In the genomic region with DNA sequence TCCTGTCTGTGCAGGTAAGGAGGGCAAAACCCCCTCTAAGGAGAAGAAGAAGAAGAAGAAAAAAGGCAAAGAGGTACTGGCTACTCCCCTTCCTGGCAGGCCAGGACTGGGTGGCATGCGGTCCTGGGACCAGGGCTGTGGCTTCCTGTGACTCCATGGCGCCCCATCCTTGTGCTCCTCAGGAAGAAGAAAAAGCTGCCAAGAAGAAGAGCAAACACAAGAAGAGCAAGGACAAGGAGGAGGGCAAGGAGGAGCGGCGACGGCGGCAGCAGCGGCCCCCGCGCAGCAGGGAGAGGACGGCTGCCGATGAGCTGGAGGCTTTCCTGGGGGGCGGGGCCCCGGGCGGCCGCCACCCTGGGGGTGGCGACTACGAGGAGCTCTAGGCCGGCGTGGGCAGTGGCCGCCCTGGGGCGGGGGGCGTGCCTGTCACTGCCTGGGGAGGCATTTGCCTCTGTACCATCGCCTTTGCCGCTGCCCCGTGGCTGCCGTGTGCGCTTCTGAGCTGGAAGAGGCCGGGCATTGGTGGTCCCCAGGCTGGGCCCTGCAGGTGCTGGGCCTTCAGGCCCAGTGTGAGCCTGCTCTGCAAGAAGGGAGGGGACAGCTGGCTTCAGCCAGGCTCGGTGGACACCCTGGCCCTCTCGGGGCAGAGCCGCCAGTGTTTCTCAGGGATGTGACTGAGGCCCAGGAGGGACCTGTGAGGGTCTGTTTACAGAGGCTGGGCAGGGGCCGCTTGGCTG, we compare ENCODE assay signal across 1 cellular context.
A peak's percentile ranks its signal among the peaks of the same experiment; 100 is the strongest.
TF ChIP-seq lines count a peak whose summit lies in the region.

No MANE protein-coding gene starts in this region.

TF ChIP-seq in K562, 482 proteins besides CTCF, POLR2A, EP300 and RAD21 (continues in another document):
- TF ChIP-seq TBL1XR1 (IDR thresholded peaks at IDR 0.05; ENCODE audit: low read length in 2 of 2) (no peak), PPARD (CRISPR knock-in tag; IDR thresholded peaks at IDR 0.05) (no peak), IRF2 (CRISPR knock-in tag; IDR thresholded peaks at IDR 0.05) (no peak), ZBTB7A (IDR thresholded peaks at IDR 0.05; ENCODE audit: borderline replicate concordance, control insufficient read depth, low read depth, low read length) (no peak), CHCHD3 (CRISPR knock-in tag; IDR thresholded peaks at IDR 0.05) (no peak), ZKSCAN8 (CRISPR knock-in tag; IDR thresholded peaks at IDR 0.05) (no peak), RBM22 (IDR thresholded peaks at IDR 0.05; ENCODE audit: low read depth, low read length, poor library complexity, severe bottlenecking) (peak; percentile 89), ZNF311 (CRISPR knock-in tag; IDR thresholded peaks at IDR 0.05) (no peak), POLR2G (IDR thresholded peaks at IDR 0.05; ENCODE audit: low read depth, low read length) (peak; percentile 75), POLR2AphosphoS2 (IDR thresholded peaks at IDR 0.05; ENCODE audit: low read length) (no peak), SP1 (CRISPR knock-in tag; IDR thresholded peaks at IDR 0.05) (no peak; the same call in 1 of the 2 replicates), SIN3A (IDR thresholded peaks at IDR 0.05; ENCODE audit: borderline replicate concordance in 2 of 2, control insufficient read depth in 1 of 2, low read depth in 2 of 2, low read length in 2 of 2) (no peak), TGIF2 (CRISPR knock-in tag; IDR thresholded peaks at IDR 0.05) (no peak), HMGN3 (IDR thresholded peaks at IDR 0.05; ENCODE audit: borderline replicate concordance, extremely low read depth, insufficient read length, low read depth, low read length) (peak; percentile 71), ZNF507 (tag; conservative IDR thresholded peaks at IDR 0.05) (no peak), POLR2B (IDR thresholded peaks at IDR 0.05; ENCODE audit: low read depth, partially characterized antibody) (peak; percentile 37), KDM4B (IDR thresholded peaks at IDR 0.05; ENCODE audit: borderline replicate concordance in 2 of 2, low read depth in 1 of 2) (no peak), ZNF165 (CRISPR knock-in tag; IDR thresholded peaks at IDR 0.05; ENCODE audit: borderline replicate concordance) (no peak), MXI1 (IDR thresholded peaks at IDR 0.05; ENCODE audit: low read depth, low read length) (no peak), HDAC1 (IDR thresholded peaks at IDR 0.05) (0 out of 4 replicates have a peak, but pooled peaks of 1 of the 2 experiments have one; percentile 24), PURB (CRISPR knock-in tag; IDR thresholded peaks at IDR 0.05; ENCODE audit: low read depth) (no peak), ZNF12 (CRISPR knock-in tag; IDR thresholded peaks at IDR 0.05) (no peak), CHD4 (IDR thresholded peaks at IDR 0.05; ENCODE audit: insufficient read depth, insufficient replicate concordance, low read depth, low read length, poor library complexity, severe bottlenecking) (no peak), HIVEP1 (CRISPR knock-in tag; IDR thresholded peaks at IDR 0.05) (no peak), ZNF57 (CRISPR knock-in tag; IDR thresholded peaks at IDR 0.05) (no peak), ZNF436 (CRISPR knock-in tag; IDR thresholded peaks at IDR 0.05) (no peak), NELFE (IDR thresholded peaks at IDR 0.05; ENCODE audit: insufficient read depth, insufficient read length) (no peak), ZNF143 (CRISPR knock-in tag; IDR thresholded peaks at IDR 0.05) (no peak)
- TF ChIP-seq, protein P1, sequence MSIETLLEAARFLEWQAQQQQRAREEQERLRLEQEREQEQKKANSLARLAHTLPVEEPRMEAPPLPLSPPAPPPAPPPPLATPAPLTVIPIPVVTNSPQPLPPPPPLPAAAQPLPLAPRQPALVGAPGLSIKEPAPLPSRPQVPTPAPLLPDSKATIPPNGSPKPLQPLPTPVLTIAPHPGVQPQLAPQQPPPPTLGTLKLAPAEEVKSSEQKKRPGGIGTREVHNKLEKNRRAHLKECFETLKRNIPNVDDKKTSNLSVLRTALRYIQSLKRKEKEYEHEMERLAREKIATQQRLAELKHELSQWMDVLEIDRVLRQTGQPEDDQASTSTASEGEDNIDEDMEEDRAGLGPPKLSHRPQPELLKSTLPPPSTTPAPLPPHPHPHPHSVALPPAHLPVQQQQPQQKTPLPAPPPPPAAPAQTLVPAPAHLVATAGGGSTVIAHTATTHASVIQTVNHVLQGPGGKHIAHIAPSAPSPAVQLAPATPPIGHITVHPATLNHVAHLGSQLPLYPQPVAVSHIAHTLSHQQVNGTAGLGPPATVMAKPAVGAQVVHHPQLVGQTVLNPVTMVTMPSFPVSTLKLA (conservative IDR thresholded peaks at IDR 0.05) = 0 out of 4 replicates have a peak, but pooled peaks of 1 of the 2 experiments have one; percentile 37
- TF ChIP-seq, protein P2, sequence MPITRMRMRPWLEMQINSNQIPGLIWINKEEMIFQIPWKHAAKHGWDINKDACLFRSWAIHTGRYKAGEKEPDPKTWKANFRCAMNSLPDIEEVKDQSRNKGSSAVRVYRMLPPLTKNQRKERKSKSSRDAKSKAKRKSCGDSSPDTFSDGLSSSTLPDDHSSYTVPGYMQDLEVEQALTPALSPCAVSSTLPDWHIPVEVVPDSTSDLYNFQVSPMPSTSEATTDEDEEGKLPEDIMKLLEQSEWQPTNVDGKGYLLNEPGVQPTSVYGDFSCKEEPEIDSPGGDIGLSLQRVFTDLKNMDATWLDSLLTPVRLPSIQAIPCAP (CRISPR knock-in tag; IDR thresholded peaks at IDR 0.05; ENCODE audit: borderline replicate concordance) = no peak
- TF ChIP-seq, protein P3, sequence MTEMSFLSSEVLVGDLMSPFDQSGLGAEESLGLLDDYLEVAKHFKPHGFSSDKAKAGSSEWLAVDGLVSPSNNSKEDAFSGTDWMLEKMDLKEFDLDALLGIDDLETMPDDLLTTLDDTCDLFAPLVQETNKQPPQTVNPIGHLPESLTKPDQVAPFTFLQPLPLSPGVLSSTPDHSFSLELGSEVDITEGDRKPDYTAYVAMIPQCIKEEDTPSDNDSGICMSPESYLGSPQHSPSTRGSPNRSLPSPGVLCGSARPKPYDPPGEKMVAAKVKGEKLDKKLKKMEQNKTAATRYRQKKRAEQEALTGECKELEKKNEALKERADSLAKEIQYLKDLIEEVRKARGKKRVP (CRISPR knock-in tag; IDR thresholded peaks at IDR 0.05) = no peak
- TF ChIP-seq, protein P4, sequence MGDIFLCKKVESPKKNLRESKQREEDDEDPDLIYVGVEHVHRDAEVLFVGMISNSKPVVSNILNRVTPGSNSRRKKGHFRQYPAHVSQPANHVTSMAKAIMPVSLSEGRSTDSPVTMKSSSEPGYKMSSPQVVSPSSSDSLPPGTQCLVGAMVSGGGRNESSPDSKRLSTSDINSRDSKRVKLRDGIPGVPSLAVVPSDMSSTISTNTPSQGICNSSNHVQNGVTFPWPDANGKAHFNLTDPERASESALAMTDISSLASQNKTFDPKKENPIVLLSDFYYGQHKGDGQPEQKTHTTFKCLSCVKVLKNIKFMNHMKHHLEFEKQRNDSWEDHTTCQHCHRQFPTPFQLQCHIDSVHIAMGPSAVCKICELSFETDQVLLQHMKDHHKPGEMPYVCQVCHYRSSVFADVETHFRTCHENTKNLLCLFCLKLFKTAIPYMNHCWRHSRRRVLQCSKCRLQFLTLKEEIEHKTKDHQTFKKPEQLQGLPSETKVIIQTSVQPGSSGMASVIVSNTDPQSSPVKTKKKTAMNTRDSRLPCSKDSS (IDR thresholded peaks at IDR 0.05; ENCODE audit: low read depth, partially characterized antibody) = no peak
- TF ChIP-seq, protein P5, sequence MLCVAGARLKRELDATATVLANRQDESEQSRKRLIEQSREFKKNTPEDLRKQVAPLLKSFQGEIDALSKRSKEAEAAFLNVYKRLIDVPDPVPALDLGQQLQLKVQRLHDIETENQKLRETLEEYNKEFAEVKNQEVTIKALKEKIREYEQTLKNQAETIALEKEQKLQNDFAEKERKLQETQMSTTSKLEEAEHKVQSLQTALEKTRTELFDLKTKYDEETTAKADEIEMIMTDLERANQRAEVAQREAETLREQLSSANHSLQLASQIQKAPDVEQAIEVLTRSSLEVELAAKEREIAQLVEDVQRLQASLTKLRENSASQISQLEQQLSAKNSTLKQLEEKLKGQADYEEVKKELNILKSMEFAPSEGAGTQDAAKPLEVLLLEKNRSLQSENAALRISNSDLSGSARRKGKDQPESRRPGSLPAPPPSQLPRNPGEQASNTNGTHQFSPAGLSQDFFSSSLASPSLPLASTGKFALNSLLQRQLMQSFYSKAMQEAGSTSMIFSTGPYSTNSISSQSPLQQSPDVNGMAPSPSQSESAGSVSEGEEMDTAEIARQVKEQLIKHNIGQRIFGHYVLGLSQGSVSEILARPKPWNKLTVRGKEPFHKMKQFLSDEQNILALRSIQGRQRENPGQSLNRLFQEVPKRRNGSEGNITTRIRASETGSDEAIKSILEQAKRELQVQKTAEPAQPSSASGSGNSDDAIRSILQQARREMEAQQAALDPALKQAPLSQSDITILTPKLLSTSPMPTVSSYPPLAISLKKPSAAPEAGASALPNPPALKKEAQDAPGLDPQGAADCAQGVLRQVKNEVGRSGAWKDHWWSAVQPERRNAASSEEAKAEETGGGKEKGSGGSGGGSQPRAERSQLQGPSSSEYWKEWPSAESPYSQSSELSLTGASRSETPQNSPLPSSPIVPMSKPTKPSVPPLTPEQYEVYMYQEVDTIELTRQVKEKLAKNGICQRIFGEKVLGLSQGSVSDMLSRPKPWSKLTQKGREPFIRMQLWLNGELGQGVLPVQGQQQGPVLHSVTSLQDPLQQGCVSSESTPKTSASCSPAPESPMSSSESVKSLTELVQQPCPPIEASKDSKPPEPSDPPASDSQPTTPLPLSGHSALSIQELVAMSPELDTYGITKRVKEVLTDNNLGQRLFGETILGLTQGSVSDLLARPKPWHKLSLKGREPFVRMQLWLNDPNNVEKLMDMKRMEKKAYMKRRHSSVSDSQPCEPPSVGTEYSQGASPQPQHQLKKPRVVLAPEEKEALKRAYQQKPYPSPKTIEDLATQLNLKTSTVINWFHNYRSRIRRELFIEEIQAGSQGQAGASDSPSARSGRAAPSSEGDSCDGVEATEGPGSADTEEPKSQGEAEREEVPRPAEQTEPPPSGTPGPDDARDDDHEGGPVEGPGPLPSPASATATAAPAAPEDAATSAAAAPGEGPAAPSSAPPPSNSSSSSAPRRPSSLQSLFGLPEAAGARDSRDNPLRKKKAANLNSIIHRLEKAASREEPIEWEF (CRISPR knock-in tag; IDR thresholded peaks at IDR 0.05) = no peak
- TF ChIP-seq, protein P6, sequence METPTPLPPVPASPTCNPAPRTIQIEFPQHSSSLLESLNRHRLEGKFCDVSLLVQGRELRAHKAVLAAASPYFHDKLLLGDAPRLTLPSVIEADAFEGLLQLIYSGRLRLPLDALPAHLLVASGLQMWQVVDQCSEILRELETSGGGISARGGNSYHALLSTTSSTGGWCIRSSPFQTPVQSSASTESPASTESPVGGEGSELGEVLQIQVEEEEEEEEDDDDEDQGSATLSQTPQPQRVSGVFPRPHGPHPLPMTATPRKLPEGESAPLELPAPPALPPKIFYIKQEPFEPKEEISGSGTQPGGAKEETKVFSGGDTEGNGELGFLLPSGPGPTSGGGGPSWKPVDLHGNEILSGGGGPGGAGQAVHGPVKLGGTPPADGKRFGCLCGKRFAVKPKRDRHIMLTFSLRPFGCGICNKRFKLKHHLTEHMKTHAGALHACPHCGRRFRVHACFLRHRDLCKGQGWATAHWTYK (CRISPR knock-in tag; IDR thresholded peaks at IDR 0.05) = no peak
- TF ChIP-seq, protein P7, sequence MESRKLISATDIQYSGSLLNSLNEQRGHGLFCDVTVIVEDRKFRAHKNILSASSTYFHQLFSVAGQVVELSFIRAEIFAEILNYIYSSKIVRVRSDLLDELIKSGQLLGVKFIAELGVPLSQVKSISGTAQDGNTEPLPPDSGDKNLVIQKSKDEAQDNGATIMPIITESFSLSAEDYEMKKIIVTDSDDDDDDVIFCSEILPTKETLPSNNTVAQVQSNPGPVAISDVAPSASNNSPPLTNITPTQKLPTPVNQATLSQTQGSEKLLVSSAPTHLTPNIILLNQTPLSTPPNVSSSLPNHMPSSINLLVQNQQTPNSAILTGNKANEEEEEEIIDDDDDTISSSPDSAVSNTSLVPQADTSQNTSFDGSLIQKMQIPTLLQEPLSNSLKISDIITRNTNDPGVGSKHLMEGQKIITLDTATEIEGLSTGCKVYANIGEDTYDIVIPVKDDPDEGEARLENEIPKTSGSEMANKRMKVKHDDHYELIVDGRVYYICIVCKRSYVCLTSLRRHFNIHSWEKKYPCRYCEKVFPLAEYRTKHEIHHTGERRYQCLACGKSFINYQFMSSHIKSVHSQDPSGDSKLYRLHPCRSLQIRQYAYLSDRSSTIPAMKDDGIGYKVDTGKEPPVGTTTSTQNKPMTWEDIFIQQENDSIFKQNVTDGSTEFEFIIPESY (CRISPR knock-in tag; IDR thresholded peaks at IDR 0.05) = 0 out of 2 replicates have a peak, but pooled peaks have one; percentile 45
- TF ChIP-seq, protein P8, sequence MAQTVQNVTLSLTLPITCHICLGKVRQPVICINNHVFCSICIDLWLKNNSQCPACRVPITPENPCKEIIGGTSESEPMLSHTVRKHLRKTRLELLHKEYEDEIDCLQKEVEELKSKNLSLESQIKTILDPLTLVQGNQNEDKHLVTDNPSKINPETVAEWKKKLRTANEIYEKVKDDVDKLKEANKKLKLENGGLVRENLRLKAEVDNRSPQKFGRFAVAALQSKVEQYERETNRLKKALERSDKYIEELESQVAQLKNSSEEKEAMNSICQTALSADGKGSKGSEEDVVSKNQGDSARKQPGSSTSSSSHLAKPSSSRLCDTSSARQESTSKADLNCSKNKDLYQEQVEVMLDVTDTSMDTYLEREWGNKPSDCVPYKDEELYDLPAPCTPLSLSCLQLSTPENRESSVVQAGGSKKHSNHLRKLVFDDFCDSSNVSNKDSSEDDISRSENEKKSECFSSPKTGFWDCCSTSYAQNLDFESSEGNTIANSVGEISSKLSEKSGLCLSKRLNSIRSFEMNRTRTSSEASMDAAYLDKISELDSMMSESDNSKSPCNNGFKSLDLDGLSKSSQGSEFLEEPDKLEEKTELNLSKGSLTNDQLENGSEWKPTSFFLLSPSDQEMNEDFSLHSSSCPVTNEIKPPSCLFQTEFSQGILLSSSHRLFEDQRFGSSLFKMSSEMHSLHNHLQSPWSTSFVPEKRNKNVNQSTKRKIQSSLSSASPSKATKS (CRISPR knock-in tag; IDR thresholded peaks at IDR 0.05) = no peak
- TF ChIP-seq, protein P9, sequence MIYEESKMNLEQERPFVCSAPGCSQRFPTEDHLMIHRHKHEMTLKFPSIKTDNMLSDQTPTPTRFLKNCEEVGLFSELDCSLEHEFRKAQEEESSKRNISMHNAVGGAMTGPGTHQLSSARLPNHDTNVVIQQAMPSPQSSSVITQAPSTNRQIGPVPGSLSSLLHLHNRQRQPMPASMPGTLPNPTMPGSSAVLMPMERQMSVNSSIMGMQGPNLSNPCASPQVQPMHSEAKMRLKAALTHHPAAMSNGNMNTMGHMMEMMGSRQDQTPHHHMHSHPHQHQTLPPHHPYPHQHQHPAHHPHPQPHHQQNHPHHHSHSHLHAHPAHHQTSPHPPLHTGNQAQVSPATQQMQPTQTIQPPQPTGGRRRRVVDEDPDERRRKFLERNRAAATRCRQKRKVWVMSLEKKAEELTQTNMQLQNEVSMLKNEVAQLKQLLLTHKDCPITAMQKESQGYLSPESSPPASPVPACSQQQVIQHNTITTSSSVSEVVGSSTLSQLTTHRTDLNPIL (CRISPR knock-in tag; IDR thresholded peaks at IDR 0.05) = no peak
- TF ChIP-seq, protein P10, sequence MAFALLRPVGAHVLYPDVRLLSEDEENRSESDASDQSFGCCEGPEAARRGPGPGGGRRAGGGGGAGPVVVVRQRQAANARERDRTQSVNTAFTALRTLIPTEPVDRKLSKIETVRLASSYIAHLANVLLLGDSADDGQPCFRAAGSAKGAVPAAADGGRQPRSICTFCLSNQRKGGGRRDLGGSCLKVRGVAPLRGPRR (CRISPR knock-in tag; IDR thresholded peaks at IDR 0.05) = no peak
